In genomic region chr6:47476794-47477496, GRCh38 we compare ENCODE assay signal across 1 cellular context.
TF ChIP-seq lines count a peak whose summit lies in the region.

No MANE protein-coding gene starts in this region.

TF ChIP-seq in K562, 482 proteins besides CTCF, POLR2A, EP300 and RAD21 (continued from another document and continues in another):
- TF ChIP-seq CBX2 (IDR thresholded peaks at IDR 0.05; ENCODE audit: insufficient read depth, low read length, poor library complexity, severe bottlenecking): no peak
- no peak for TF ChIP-seq TFAP4 (CRISPR knock-in tag; IDR thresholded peaks at IDR 0.05; ENCODE audit: borderline replicate concordance)
- TF ChIP-seq NFRKB (IDR thresholded peaks at IDR 0.05; ENCODE audit: low read depth): no peak
- TF ChIP-seq NCOA1 (IDR thresholded peaks at IDR 0.05; ENCODE audit: low read depth): no peak
- no peak for TF ChIP-seq RBFOX2 (IDR thresholded peaks at IDR 0.05; ENCODE audit: low read depth, low read length)
- 0 out of 2 replicates have a peak, but pooled peaks have one; percentile 57 for TF ChIP-seq CGGBP1 (CRISPR knock-in tag; IDR thresholded peaks at IDR 0.05)
- TF ChIP-seq XRCC3 (IDR thresholded peaks at IDR 0.05): no peak
- TF ChIP-seq MEF2A (IDR thresholded peaks at IDR 0.05; ENCODE audit: control insufficient read depth, low read depth, low read length): no peak
- no peak for TF ChIP-seq ZNF740 (CRISPR knock-in tag; IDR thresholded peaks at IDR 0.05)
- TF ChIP-seq ZNF740 (tag; IDR thresholded peaks at IDR 0.05): 0 out of 4 replicates have a peak, but pooled peaks of 1 of the 2 experiments have one; percentile 5
- no peak for TF ChIP-seq GATA2 (CRISPR knock-in tag; IDR thresholded peaks at IDR 0.05)
- no peak for TF ChIP-seq HNRNPLL (IDR thresholded peaks at IDR 0.05; ENCODE audit: low read depth, low read length, poor library complexity, severe bottlenecking)
- TF ChIP-seq NR2C2 (CRISPR knock-in tag; IDR thresholded peaks at IDR 0.05): no peak
- TF ChIP-seq NR2C2 (tag; IDR thresholded peaks at IDR 0.05): 0 out of 2 replicates have a peak, but pooled peaks have one; percentile 15
- no peak for TF ChIP-seq POLR3G (IDR thresholded peaks at IDR 0.05; ENCODE audit: extremely low read depth, insufficient read length, insufficient replicate concordance)
- TF ChIP-seq PKNOX1 (IDR thresholded peaks at IDR 0.05): no peak
- TF ChIP-seq NFIX (CRISPR knock-in tag; IDR thresholded peaks at IDR 0.05; ENCODE audit: low read depth): no peak
- no peak for TF ChIP-seq RAD51 (IDR thresholded peaks at IDR 0.05; ENCODE audit: borderline replicate concordance, low read depth)
- TF ChIP-seq LARP7 (IDR thresholded peaks at IDR 0.05): no peak
- no peak for TF ChIP-seq MED1 (CRISPR knock-in tag; IDR thresholded peaks at IDR 0.05; ENCODE audit: borderline replicate concordance)
- peak; percentile 70 for TF ChIP-seq ZNF589 (CRISPR knock-in tag; IDR thresholded peaks at IDR 0.05; ENCODE audit: low read depth)
- TF ChIP-seq SRSF3 (IDR thresholded peaks at IDR 0.05; ENCODE audit: insufficient read depth, low read length): no peak
- no peak for TF ChIP-seq KHSRP (IDR thresholded peaks at IDR 0.05)
- no peak for TF ChIP-seq ZNF584 (CRISPR knock-in tag; IDR thresholded peaks at IDR 0.05; ENCODE audit: low read depth)
- no peak for TF ChIP-seq TAF9B (IDR thresholded peaks at IDR 0.05; ENCODE audit: partially characterized antibody)
- TF ChIP-seq AFF1 (IDR thresholded peaks at IDR 0.05; ENCODE audit: low read depth in 1 of 2, partially characterized antibody in 2 of 2): peak in 1 of 2 experiments; percentile 65
- TF ChIP-seq ZNF518B (CRISPR knock-in tag; IDR thresholded peaks at IDR 0.05): no peak
- no peak for TF ChIP-seq MECOM (CRISPR knock-in tag; IDR thresholded peaks at IDR 0.05)
- 0 out of 2 replicates have a peak, but pooled peaks have one; percentile 30 for TF ChIP-seq ARID3A (IDR thresholded peaks at IDR 0.05; ENCODE audit: borderline replicate concordance, low read depth, low read length)
- no peak for TF ChIP-seq ZNF695 (CRISPR knock-in tag; IDR thresholded peaks at IDR 0.05)
- no peak for TF ChIP-seq E2F3 (CRISPR knock-in tag; IDR thresholded peaks at IDR 0.05)
- 0 out of 2 replicates have a peak, but pooled peaks have one; percentile 35 for TF ChIP-seq IRF1 (CRISPR knock-in tag; IDR thresholded peaks at IDR 0.05; ENCODE audit: borderline replicate concordance)
- TF ChIP-seq FOXK1 (CRISPR knock-in tag; IDR thresholded peaks at IDR 0.05; ENCODE audit: borderline replicate concordance): no peak
- no peak for TF ChIP-seq ZNF174 (CRISPR knock-in tag; IDR thresholded peaks at IDR 0.05)
- TF ChIP-seq KAT8 (IDR thresholded peaks at IDR 0.05; ENCODE audit: low read depth): no peak
- TF ChIP-seq DMBX1 (CRISPR knock-in tag; IDR thresholded peaks at IDR 0.05; ENCODE audit: borderline replicate concordance): no peak; the same call in 1 of the 2 replicates
- no peak for TF ChIP-seq MCM2 (IDR thresholded peaks at IDR 0.05; ENCODE audit: low read depth)
- TF ChIP-seq ZNF583 (CRISPR knock-in tag; IDR thresholded peaks at IDR 0.05): 0 out of 2 replicates have a peak, but pooled peaks have one; percentile 43
- TF ChIP-seq SPI1 (IDR thresholded peaks at IDR 0.05; ENCODE audit: borderline replicate concordance, low read depth, low read length): no peak
- no peak for TF ChIP-seq ZHX1 (conservative IDR thresholded peaks at IDR 0.05; ENCODE audit: low read length)
- no peak for TF ChIP-seq GATAD2A (IDR thresholded peaks at IDR 0.05)
- no peak for TF ChIP-seq ZBTB33 (CRISPR knock-in tag; IDR thresholded peaks at IDR 0.05)
